8 cellular contexts compared by ENCODE assay signal in genomic region chr4:113435893-113436292, GRCh38.
DNase-seq lines count a peak whose midpoint lies in the region; ATAC-seq and TF ChIP-seq lines count a peak whose summit lies in the region.

No MANE protein-coding gene starts in this region.

- H3K36me3 ChIP-seq in ACC112 (ENCODE audit: insufficient read depth, low read length) (peaks cover 15% of the 10 kb centered on the region), breast epithelium (no peaks in the 10 kb centered on the region), lower lobe of right lung (no peaks in the 10 kb centered on the region)

- peak in 1 of 2 donors; percentile 36 for ATAC-seq in lower lobe of right lung
- no peak for ATAC-seq in HG03432 (IDR thresholded peaks at IDR 0.05; ENCODE audit: unreplicated experiment)

- peak overlapping the region; percentile 45 for H3K4me3 ChIP-seq in ACC112 (ENCODE audit: low read depth, low read length)
- peak overlapping the region in 1 of 3 donors; percentile 0 for H3K4me3 ChIP-seq in breast epithelium
- H3K4me3 ChIP-seq in lower lobe of right lung: no peak overlapping the region

- peak; percentile 63 for DNase-seq in HCEC 1CT
- DNase-seq in breast epithelium (ENCODE audit: low spot score in 2 of 2): peak in 1 of 2 donors; percentile 38
- DNase-seq in lower lobe of right lung: no peak
- DNase-seq in T-helper 9 cell: no peak
- DNase-seq in activated T-cell treated with anti-CD3 and anti-CD28 coated beads, Interleukin-2, amount 50 U/mL, for 1 hour: no peak
- DNase-seq in NOMO-1 treated with dmso at 0.1 percent for 144 hours (lab: John Stamatoyannopoulos, UW; ENCODE audit: unreplicated experiment): no peak

- H3K27ac ChIP-seq in ACC112 (ENCODE audit: low read depth, low read length): peak overlapping the region; percentile 95
- peak overlapping the region; percentile 27 to 82 for H3K27ac ChIP-seq in breast epithelium
- H3K27ac ChIP-seq in lower lobe of right lung: peak overlapping the region; percentile 0

- intact Hi-C loops in breast epithelium (cut with DNase I; ENCODE audit: low total_unique reads): no loop called here
- intact Hi-C loops in lower lobe of right lung (cut with DNase I): no loop called here

- H3K9me3 ChIP-seq in breast epithelium (no peaks in the 10 kb centered on the region), lower lobe of right lung (no peaks in the 10 kb centered on the region)

- TF ChIP-seq CTCF in breast epithelium (IDR thresholded peaks at IDR 0.05) (no peak), lower lobe of right lung (IDR thresholded peaks at IDR 0.05) (no peak)

- H2AFZ ChIP-seq in ACC112 (ENCODE audit: low read length, unreplicated experiment): no peak overlapping the region

- H3K27me3 ChIP-seq in ACC112 (ENCODE audit: insufficient read depth, low read length): no peaks in the 10 kb centered on the region
- no peaks in the 10 kb centered on the region for H3K27me3 ChIP-seq in breast epithelium
- no peaks in the 10 kb centered on the region for H3K27me3 ChIP-seq in lower lobe of right lung (ENCODE audit: low read depth)

- peaks cover 50% of the 10 kb centered on the region for H3K4me1 ChIP-seq in ACC112 (ENCODE audit: control insufficient read depth, insufficient read depth, low read length, unreplicated experiment)
- no peaks in the 10 kb centered on the region for H3K4me1 ChIP-seq in breast epithelium
- peaks cover 8% of the 10 kb centered on the region for H3K4me1 ChIP-seq in lower lobe of right lung

- peaks cover 5% of the 10 kb centered on the region for H3K79me2 ChIP-seq in ACC112 (ENCODE audit: control insufficient read depth, insufficient read depth, low read length, unreplicated experiment)

- no peak for TF ChIP-seq POLR2A in breast epithelium (IDR thresholded peaks at IDR 0.05)

Comparison
In these comparisons a context has a peak if more than half of its experiments do, and no peak if none do; other contexts are left out.
1. H3K27ac ChIP-seq: peak in every context shown above with its lines; median percentile 95 in ACC112; 54 in breast epithelium; 0 in lower lobe of right lung.